In genomic region chr10:34433241-34434076, GRCh38 we compare ENCODE assay signal across 17 cellular contexts.
DNase-seq lines count a peak whose midpoint lies in the region; ATAC-seq and TF ChIP-seq lines count a peak whose summit lies in the region.
"Had no signal": no experiment of that assay in that cellular context is flagged by ENCODE, and none has a peak within 500 bp of the region (broad histone marks: within the 10 kb centered on the region; RNA-seq: fewer than 3 reads in every experiment).

No MANE protein-coding gene starts in this region.

- DNase-seq in HS-5 (ENCODE audit: low read depth) (peak; percentile 10), chondrocyte (ENCODE audit: low spot score) (no peak), heart right ventricle (no peak), smooth muscle cell of the brain vasculature (ENCODE audit: low read depth, low spot score) (peak; percentile 72), PC-3 (no peak), middle frontal gyrus (ENCODE audit: extremely low spot score, low spot score) (no peak)
- no peak for DNase-seq in naive thymus-derived CD8-positive, alpha-beta T cell
- DNase-seq: CD4-positive, alpha-beta T cell; left cardiac atrium; NCI-H1092; NCI-H345; retina; stimulated activated CD4-positive, alpha-beta T cell treated with anti-CD3 and anti-CD28 coated beads, Interleukin-4, amount 100 ng/mL, for 24 hours had no signal

- H3K27ac Mint-ChIP-seq in chondrocyte (ENCODE audit: unreplicated experiment) = peak overlapping the region; percentile 76
- H3K27ac Mint-ChIP-seq in naive thymus-derived CD8-positive, alpha-beta T cell = no peak overlapping the region
- H3K27ac Mint-ChIP-seq: activated naive CD8-positive, alpha-beta T cell; CD4-positive, alpha-beta T cell; stimulated activated effector memory CD8-positive, alpha-beta T cell treated with anti-CD3 and anti-CD28 coated beads, Interleukin-12 subunit alpha, Interleukin-12 subunit beta, amount 100 ng/mL, for 72 hours; T-helper 1 cell treated with Interleukin-12 subunit alpha and Interleukin-12 subunit beta and Interleukin-4 antibody, amounts not matched to agents 30 μg/mL and 1 μg/mL, for 36 hours had no signal

- intact Hi-C loops in heart right ventricle (cut with DNase I) (no loop called here), PC-3 (cut with micrococcal nuclease) (loop anchor here (2.0 kb wide), 1 partner anchor 19 kb away; no protein-coding TSS in a partner anchor)

- peak overlapping the region in 4 of 10 donors; percentile 18 to 64 (median 40) for H3K27ac ChIP-seq in heart right ventricle
- H3K27ac ChIP-seq in PC-3 (ENCODE audit: low read length) = no peak overlapping the region
- H3K27ac ChIP-seq: coronary artery had no signal

- H3K9me3 ChIP-seq in heart right ventricle (no peaks in the 10 kb centered on the region), PC-3 (ENCODE audit: low read length) (no peaks in the 10 kb centered on the region)

- no peak overlapping the region for H3K4me3 Mint-ChIP-seq in chondrocyte (ENCODE audit: unreplicated experiment)
- no peak overlapping the region for H3K4me3 Mint-ChIP-seq in naive thymus-derived CD8-positive, alpha-beta T cell
- H3K4me3 Mint-ChIP-seq: activated naive CD8-positive, alpha-beta T cell; CD4-positive, alpha-beta T cell; stimulated activated effector memory CD8-positive, alpha-beta T cell treated with anti-CD3 and anti-CD28 coated beads, Interleukin-12 subunit alpha, Interleukin-12 subunit beta, amount 100 ng/mL, for 72 hours; T-helper 1 cell treated with Interleukin-12 subunit alpha and Interleukin-12 subunit beta and Interleukin-4 antibody, amounts not matched to agents 30 μg/mL and 1 μg/mL, for 36 hours had no signal

- H3K36me3 Mint-ChIP-seq in chondrocyte (ENCODE audit: low read depth) = no peaks in the 10 kb centered on the region
- no peaks in the 10 kb centered on the region for H3K36me3 Mint-ChIP-seq in naive thymus-derived CD8-positive, alpha-beta T cell
- H3K36me3 Mint-ChIP-seq: activated naive CD8-positive, alpha-beta T cell; stimulated activated effector memory CD8-positive, alpha-beta T cell treated with anti-CD3 and anti-CD28 coated beads, Interleukin-12 subunit alpha, Interleukin-12 subunit beta, amount 100 ng/mL, for 72 hours had no signal

- peak in 7 of 8 donors; percentile 42 to 82 (median 67) for ATAC-seq in heart right ventricle
- ATAC-seq in PC-3 = no peak
- no peak for ATAC-seq in naive thymus-derived CD8-positive, alpha-beta T cell

- no peaks in the 10 kb centered on the region for H3K27me3 Mint-ChIP-seq in chondrocyte (ENCODE audit: low read depth)
- peaks cover 0 to 8% (median 3%) of the 10 kb centered on the region in 5 donors for H3K27me3 Mint-ChIP-seq in naive thymus-derived CD8-positive, alpha-beta T cell
- H3K27me3 Mint-ChIP-seq: activated naive CD8-positive, alpha-beta T cell; CD4-positive, alpha-beta T cell had no signal

- WGBS in heart right ventricle, 2 donors = 73 to 79% methylated on average over 4 of the region's 4 CpGs

- H3K36me3 ChIP-seq in heart right ventricle = no peaks in the 10 kb centered on the region
- H3K36me3 ChIP-seq in PC-3 (ENCODE audit: low read depth, low read length) = no peaks in the 10 kb centered on the region

- POLR2A ChIA-PET in PC-3 (lab: Charles Lee; ENCODE audit: unreplicated experiment) = interaction anchor here (0.6 kb wide), 1 partner anchor 1091 kb away, joined by 3 read pairs; no protein-coding TSS in a partner anchor
- POLR2A ChIA-PET in naive thymus-derived CD8-positive, alpha-beta T cell (lab: Charles Lee) = no interaction called here

- 0 out of 2 replicates have a peak, but pooled peaks cover 4% of the 10 kb centered on the region for H4K20me1 ChIP-seq in PC-3 (ENCODE audit: low read length)

- no peak overlapping the region for H3K4me2 ChIP-seq in PC-3 (ENCODE audit: low read length)

- H3K4me1 ChIP-seq in heart right ventricle = peaks cover 0 to 32% (median 17%) of the 10 kb centered on the region in 9 donors
- peaks cover 6% of the 10 kb centered on the region for H3K4me1 ChIP-seq in PC-3 (ENCODE audit: insufficient read depth, low read length)

- no peak overlapping the region for H3K9ac ChIP-seq in PC-3 (ENCODE audit: low read length)

- no peak overlapping the region for H2AFZ ChIP-seq in PC-3 (ENCODE audit: low read length)

- no peaks in the 10 kb centered on the region for H3F3A ChIP-seq in PC-3 (ENCODE audit: low read length, unreplicated experiment)

- no peaks in the 10 kb centered on the region for H3K79me2 ChIP-seq in PC-3 (ENCODE audit: low read length)

- CTCF ChIA-PET in PC-3 (lab: Charles Lee) = no interaction called here

- H3K4me1 Mint-ChIP-seq in chondrocyte (ENCODE audit: low read depth) = peaks cover 34% of the 10 kb centered on the region
- H3K4me1 Mint-ChIP-seq in naive thymus-derived CD8-positive, alpha-beta T cell = no peaks in the 10 kb centered on the region
- H3K4me1 Mint-ChIP-seq: stimulated activated effector memory CD8-positive, alpha-beta T cell treated with anti-CD3 and anti-CD28 coated beads, Interleukin-12 subunit alpha, Interleukin-12 subunit beta, amount 100 ng/mL, for 72 hours had no signal

- H3K9me2 ChIP-seq in PC-3 (replicated peaks; ENCODE audit: low read length) = no peaks in the 10 kb centered on the region

- H3K4me3 ChIP-seq in heart right ventricle (no peak overlapping the region), PC-3 (ENCODE audit: low read length) (no peak overlapping the region)
- H3K4me3 ChIP-seq: coronary artery had no signal

- H3K9me3 Mint-ChIP-seq in chondrocyte (ENCODE audit: low read depth) = no peaks in the 10 kb centered on the region
- no peaks in the 10 kb centered on the region for H3K9me3 Mint-ChIP-seq in naive thymus-derived CD8-positive, alpha-beta T cell
- H3K9me3 Mint-ChIP-seq: CD4-positive, alpha-beta T cell; T-helper 1 cell treated with Interleukin-12 subunit alpha and Interleukin-12 subunit beta and Interleukin-4 antibody, amounts not matched to agents 30 μg/mL and 1 μg/mL, for 36 hours had no signal

- peak; percentile 1 for TF ChIP-seq CTCF in chondrocyte (IDR thresholded peaks at IDR 0.05)
- TF ChIP-seq CTCF in heart right ventricle (IDR thresholded peaks at IDR 0.05) = no peak
- TF ChIP-seq CTCF in PC-3 (conservative IDR thresholded peaks at IDR 0.05; ENCODE audit: low read depth, low read length) = no peak

- H3K27me3 ChIP-seq in heart right ventricle (no peaks in the 10 kb centered on the region), PC-3 (ENCODE audit: low read length) (no peaks in the 10 kb centered on the region)

- no TSS peak for BruUV-seq in PC-3 (replicated peaks; lab: Mats Ljungman, UMichigan)

Comparison
In these comparisons a context has a peak if more than half of its experiments do, and no peak if none do; other contexts are left out.
1. DNase-seq: peak in HS-5 (single experiment) and smooth muscle cell of the brain vasculature (single experiment); none in chondrocyte (single experiment), heart right ventricle (0 of 2), PC-3 (single experiment), middle frontal gyrus (single experiment) and naive thymus-derived CD8-positive, alpha-beta T cell (0 of 10).
2. ATAC-seq: peak in heart right ventricle (7 of 8); none in PC-3 (single experiment) and naive thymus-derived CD8-positive, alpha-beta T cell (0 of 2).